ENCODE assay signal across 18 cellular contexts in genomic region chr17:1056761-1057160, GRCh38. TPM values are rescaled to one million over a fixed set of nuclear protein-coding genes. Genes with fewer than 3 reads are reported as not detected.
DNase-seq lines count a peak whose midpoint lies in the region; ATAC-seq and TF ChIP-seq lines count a peak whose summit lies in the region.
"Had no signal": no experiment of that assay in that cellular context is flagged by ENCODE, and none has a peak within 500 bp of the region (broad histone marks: within the 10 kb centered on the region; RNA-seq: fewer than 3 reads in every experiment).

No MANE protein-coding gene starts in this region.

- H3K9me3 ChIP-seq in esophagus muscularis mucosa (no peaks in the 10 kb centered on the region), psoas muscle (no peaks in the 10 kb centered on the region)
- H3K9me3 ChIP-seq: A549, neutrophil, transverse colon had no signal

- TF ChIP-seq CTCF in esophagus muscularis mucosa (IDR thresholded peaks at IDR 0.05) (no peak), psoas muscle (IDR thresholded peaks at IDR 0.05) (no peak)

- no peaks in the 10 kb centered on the region for H3K9me3 Mint-ChIP-seq in activated CD4-positive, alpha-beta memory T cell treated with anti-CD3 and anti-CD28 coated beads, Interleukin-2, amount 10 ng/mL, durations not matched to agents 7 days and 5 days
- H3K9me3 Mint-ChIP-seq in activated CD4-positive, alpha-beta memory T cell treated with anti-CD3 and anti-CD28 coated beads for 36 hours: no peaks in the 10 kb centered on the region
- H3K9me3 Mint-ChIP-seq: T-helper 1 cell treated with Interleukin-12 subunit alpha and Interleukin-12 subunit beta and Interleukin-4 antibody, amounts not matched to agents 30 μg/mL and 1 μg/mL, for 36 hours had no signal

- WGBS in esophagus muscularis mucosa: 78% methylated on average over 10 of the region's 10 CpGs
- WGBS in psoas muscle, 3 donors: 57 to 78% (median 67%) methylated on average over 10 of the region's 10 CpGs

- no peak for TF ChIP-seq POLR2A in esophagus muscularis mucosa (IDR thresholded peaks at IDR 0.05; ENCODE audit: low read depth)

- no peaks in the 10 kb centered on the region for H3K27me3 Mint-ChIP-seq in activated CD4-positive, alpha-beta memory T cell treated with anti-CD3 and anti-CD28 coated beads, Interleukin-2, amount 10 ng/mL, durations not matched to agents 7 days and 5 days
- no peaks in the 10 kb centered on the region for H3K27me3 Mint-ChIP-seq in activated CD4-positive, alpha-beta memory T cell treated with anti-CD3 and anti-CD28 coated beads for 36 hours
- H3K27me3 Mint-ChIP-seq: stimulated activated naive B cell treated with anti-CD40 and anti-IgM and Interleukin-4, amounts not matched to agents 10 μg/mL and 1 μg/mL and 100 μg/mL, for 72 hours had no signal

- H3K4me3 Mint-ChIP-seq in activated CD4-positive, alpha-beta memory T cell treated with anti-CD3 and anti-CD28 coated beads, Interleukin-2, amount 10 ng/mL, durations not matched to agents 7 days and 5 days: no peak overlapping the region
- no peak overlapping the region for H3K4me3 Mint-ChIP-seq in activated CD4-positive, alpha-beta memory T cell treated with anti-CD3 and anti-CD28 coated beads for 36 hours
- H3K4me3 Mint-ChIP-seq: stimulated activated naive B cell treated with anti-CD40 and anti-IgM and Interleukin-4, amounts not matched to agents 10 μg/mL and 1 μg/mL and 100 μg/mL, for 72 hours; T-helper 1 cell treated with Interleukin-12 subunit alpha and Interleukin-12 subunit beta and Interleukin-4 antibody, amounts not matched to agents 30 μg/mL and 1 μg/mL, for 36 hours had no signal

- DNase-seq in activated CD4-positive, alpha-beta memory T cell treated with anti-CD3 and anti-CD28 coated beads, Interleukin-2, amount 10 ng/mL, durations not matched to agents 7 days and 5 days: no peak
- no peak for DNase-seq in activated CD4-positive, alpha-beta memory T cell treated with anti-CD3 and anti-CD28 coated beads for 36 hours
- DNase-seq in NCI-H82 (lab: John Stamatoyannopoulos, UW) (peak; percentile 84), esophagus muscularis mucosa (ENCODE audit: extremely low spot score) (no peak), psoas muscle (peak; percentile 9 to 40), KBM-7 (no peak), NCI-H146 treated with DMSO at 0.1 percent for 48 hours (lab: John Stamatoyannopoulos, UW; ENCODE audit: unreplicated experiment) (no peak), Kasumi-1 (lab: John Stamatoyannopoulos, UW) (no peak)
- DNase-seq: NCI-H187; NCI-H524 treated with DMSO at 0.1 percent for 48 hours; SIG-M5; stimulated activated naive B cell treated with anti-CD40 and anti-IgM and Interleukin-4, amounts not matched to agents 10 μg/mL and 1 μg/mL and 100 μg/mL, for 72 hours had no signal

- TF ChIP-seq EP300 in esophagus muscularis mucosa (IDR thresholded peaks at IDR 0.05): no peak

- H3K4me1 ChIP-seq in esophagus muscularis mucosa (peaks cover 6 to 15% (median 9%) of the 10 kb centered on the region in 4 donors), psoas muscle (peaks cover 9% of the 10 kb centered on the region)
- H3K4me1 ChIP-seq: transverse colon had no signal

- intact Hi-C loops in activated CD4-positive, alpha-beta memory T cell treated with anti-CD3 and anti-CD28 coated beads for 36 hours (cut with micrococcal nuclease): no loop called here
- intact Hi-C loops in esophagus muscularis mucosa (cut with DNase I) (loop anchor here (2.0 kb wide), 1 partner anchor 262 kb away; no protein-coding TSS in a partner anchor), psoas muscle (cut with DNase I) (loop anchor here (2.0 to 10.0 kb wide), 3 partner anchors 52 to 259 kb away; no protein-coding TSS in a partner anchor)

- in situ Hi-C loops in KBM-7 (cut with MboI; ENCODE audit: low pct_unique_long_range_greater_than_20kb, low sequenced_read_pairs): no loop called here

- H3K27ac Mint-ChIP-seq in activated CD4-positive, alpha-beta memory T cell treated with anti-CD3 and anti-CD28 coated beads, Interleukin-2, amount 10 ng/mL, durations not matched to agents 7 days and 5 days: peak overlapping the region; percentile 45
- no peak overlapping the region for H3K27ac Mint-ChIP-seq in activated CD4-positive, alpha-beta memory T cell treated with anti-CD3 and anti-CD28 coated beads for 36 hours
- H3K27ac Mint-ChIP-seq: stimulated activated naive B cell treated with anti-CD40 and anti-IgM and Interleukin-4, amounts not matched to agents 10 μg/mL and 1 μg/mL and 100 μg/mL, for 72 hours; T-helper 1 cell treated with Interleukin-12 subunit alpha and Interleukin-12 subunit beta and Interleukin-4 antibody, amounts not matched to agents 30 μg/mL and 1 μg/mL, for 36 hours had no signal

- CTCF ChIA-PET in activated CD4-positive, alpha-beta memory T cell treated with anti-CD3 and anti-CD28 coated beads, Interleukin-2, amount 10 ng/mL, durations not matched to agents 7 days and 5 days (lab: Charles Lee): interaction anchor here (0.7 to 1.9 kb wide), 16 partner anchors 9 to 306 kb away, joined by 3 to 8 read pairs (median 4); partner anchors contain the start of gene TIMM22
- CTCF ChIA-PET in activated CD4-positive, alpha-beta memory T cell treated with anti-CD3 and anti-CD28 coated beads for 36 hours (lab: Charles Lee): interaction anchor here (0.6 to 2.2 kb wide), 23 partner anchors 9 to 275 kb away, joined by 3 to 26 read pairs (median 3); partner anchors contain the start of genes GLOD4, MRM3 and TIMM22

- H3K27ac ChIP-seq in esophagus muscularis mucosa (replicated peaks in 1 of 4) (peak overlapping the region; percentile 17 to 57 (median 36)), psoas muscle (peak overlapping the region; percentile 41)
- H3K27ac ChIP-seq: A549, C4-2B, neutrophil, transverse colon, VCaP had no signal

- H3K4me3 ChIP-seq in esophagus muscularis mucosa (no peak overlapping the region), psoas muscle (no peak overlapping the region)
- H3K4me3 ChIP-seq: A549, transverse colon had no signal

- no peaks in the 10 kb centered on the region for H3K27me3 ChIP-seq in esophagus muscularis mucosa
- H3K27me3 ChIP-seq in psoas muscle (ENCODE audit: insufficient read depth in 3 of 3, low read length in 2 of 3): peaks cover 0 to 1% (median 0%) of the 10 kb centered on the region in 3 donors
- H3K27me3 ChIP-seq: neutrophil, transverse colon had no signal

- POLR2A ChIA-PET in activated CD4-positive, alpha-beta memory T cell treated with anti-CD3 and anti-CD28 coated beads, Interleukin-2, amount 10 ng/mL, durations not matched to agents 7 days and 5 days (lab: Charles Lee): no interaction called here
- POLR2A ChIA-PET in activated CD4-positive, alpha-beta memory T cell treated with anti-CD3 and anti-CD28 coated beads for 36 hours (lab: Charles Lee): no interaction called here

- H3K36me3 ChIP-seq in esophagus muscularis mucosa (peaks cover 31 to 80% (median 65%) of the 10 kb centered on the region in 4 donors), psoas muscle (ENCODE audit: insufficient read depth in 1 of 2, low read depth in 1 of 2) (peaks cover 0 to 38% of the 10 kb centered on the region in 2 donors)

- H3K4me1 Mint-ChIP-seq in activated CD4-positive, alpha-beta memory T cell treated with anti-CD3 and anti-CD28 coated beads, Interleukin-2, amount 10 ng/mL, durations not matched to agents 7 days and 5 days: peaks cover 12% of the 10 kb centered on the region
- peaks cover 2% of the 10 kb centered on the region for H3K4me1 Mint-ChIP-seq in activated CD4-positive, alpha-beta memory T cell treated with anti-CD3 and anti-CD28 coated beads for 36 hours (ENCODE audit: low read depth)

- peaks cover 54% of the 10 kb centered on the region for H3K36me3 Mint-ChIP-seq in activated CD4-positive, alpha-beta memory T cell treated with anti-CD3 and anti-CD28 coated beads, Interleukin-2, amount 10 ng/mL, durations not matched to agents 7 days and 5 days (ENCODE audit: low read depth)
- peaks cover 17% of the 10 kb centered on the region for H3K36me3 Mint-ChIP-seq in activated CD4-positive, alpha-beta memory T cell treated with anti-CD3 and anti-CD28 coated beads for 36 hours

- no peak for ATAC-seq in psoas muscle

RNA-seq across cellular contexts. Expression of gene TIMM22, which starts 59.8 kb away (rescaled TPM):
- total RNA-seq in activated CD4-positive, alpha-beta memory T cell treated with anti-CD3 and anti-CD28 coated beads, Interleukin-2, amount 10 ng/mL, durations not matched to agents 7 days and 5 days: 1 to 10 TPM; 8.1 to 8.2 TPM
- total RNA-seq in activated CD4-positive, alpha-beta memory T cell treated with anti-CD3 and anti-CD28 coated beads for 36 hours: 1 to 10 TPM; 8.0 to 9.6 TPM
- total RNA-seq in esophagus muscularis mucosa: 10 to 100 TPM; 14.1 to 17.9 (median 15.8) TPM
- 10 to 100 TPM in 3 of 4 donors, 1 to 10 TPM in 1; 8.0 to 18.0 (median 12.4) TPM for total RNA-seq in psoas muscle
- 10 to 100 TPM; 14.9 to 27.2 (median 21.6) TPM for polyA plus RNA-seq in psoas muscle

Comparison
In these comparisons a context has a peak if more than half of its experiments do, and no peak if none do; other contexts are left out.
1. DNase-seq: peak in NCI-H82 (single experiment) and psoas muscle (2 of 2); none in activated CD4-positive, alpha-beta memory T cell treated with anti-CD3 and anti-CD28 coated beads, Interleukin-2, amount 10 ng/mL, durations not matched to agents 7 days and 5 days (single experiment), activated CD4-positive, alpha-beta memory T cell treated with anti-CD3 and anti-CD28 coated beads for 36 hours (single experiment), esophagus muscularis mucosa (single experiment), KBM-7 (single experiment), NCI-H146 treated with DMSO at 0.1 percent for 48 hours (single experiment) and Kasumi-1 (0 of 2).